ENCODE assay signal across 24 cellular contexts in genomic region chr7:95592570-95592969, GRCh38. TPM values are rescaled to one million over a fixed set of nuclear protein-coding genes. Genes with fewer than 3 reads are reported as not detected.
DNase-seq lines count a peak whose midpoint lies in the region; ATAC-seq and TF ChIP-seq lines count a peak whose summit lies in the region.
"Had no signal": no experiment of that assay in that cellular context is flagged by ENCODE, and none has a peak within 500 bp of the region (broad histone marks: within the 10 kb centered on the region; RNA-seq: fewer than 3 reads in every experiment).

No MANE protein-coding gene starts in this region.

- DNase-seq in Peyer's patch = no peak
- DNase-seq in coronary artery (ENCODE audit: low spot score) = no peak
- no peak for DNase-seq in activated naive CD4-positive, alpha-beta T cell treated with anti-CD3 and anti-CD28 coated beads, Interleukin-2, amount 10 ng/mL, durations not matched to agents 7 days and 5 days
- DNase-seq in HUDEP-2 (lab: John Stamatoyannopoulos, UW; ENCODE audit: unreplicated experiment in 76 of 76) = no peak
- DNase-seq in nephron progenitor cell = no peak
- DNase-seq: ACHN; activated CD4-positive, alpha-beta T cell treated with anti-CD3 and anti-CD28 coated beads, Interleukin-2, amount 10 ng/mL, durations not matched to agents 24 days and 14 days; activated T-cell treated with anti-CD3 and anti-CD28 coated beads, Interleukin-2, amount 50 U/mL, for 72 hours; COR-L47; DMS79; effector memory CD4-positive, alpha-beta T cell; foreskin melanocyte; GOT3; islet precursor cell; NCI-H2029 treated with DMSO at 0.1 percent for 48 hours; NCI-H2227 treated with DMSO at 0.1 percent for 48 hours; stimulated activated CD4-positive, alpha-beta T cell treated with anti-CD3 and anti-CD28 coated beads, Interleukin-15, amount 100 ng/mL, for 24 hours had no signal

- no peaks in the 10 kb centered on the region for H3K36me3 Mint-ChIP-seq in activated naive CD4-positive, alpha-beta T cell treated with anti-CD3 and anti-CD28 coated beads, Interleukin-2, amount 10 ng/mL, durations not matched to agents 7 days and 5 days
- no peaks in the 10 kb centered on the region for H3K36me3 Mint-ChIP-seq in nephron progenitor cell (ENCODE audit: low read depth)
- H3K36me3 Mint-ChIP-seq: activated naive CD8-positive, alpha-beta T cell had no signal

- CTCF ChIA-PET in activated naive CD4-positive, alpha-beta T cell treated with anti-CD3 and anti-CD28 coated beads, Interleukin-2, amount 10 ng/mL, durations not matched to agents 7 days and 5 days (lab: Charles Lee) = no interaction called here

- peaks cover 0 to 6% (median 0%) of the 10 kb centered on the region in 4 donors for H3K4me1 ChIP-seq in Peyer's patch
- H3K4me1 ChIP-seq in muscle layer of duodenum (ENCODE audit: control insufficient read depth in 1 of 2, insufficient read depth in 2 of 2, low read length in 2 of 2) = peaks cover 11 to 45% of the 10 kb centered on the region in 2 donors
- peaks cover 10 to 71% (median 66%) of the 10 kb centered on the region in 5 donors for H3K4me1 ChIP-seq in subcutaneous abdominal adipose tissue (ENCODE audit: control insufficient read depth in 5 of 5, insufficient read depth in 5 of 5, low read length in 5 of 5)

- no peak for TF ChIP-seq POLR2A in Peyer's patch (IDR thresholded peaks at IDR 0.05)

- H3K27ac ChIP-seq in Peyer's patch (peak overlapping the region in 3 of 4 donors; percentile 38 to 91 (median 75)), coronary artery (peak overlapping the region; percentile 81 to 90), muscle layer of duodenum (ENCODE audit: low read length) (peak overlapping the region; percentile 94), subcutaneous abdominal adipose tissue (ENCODE audit: low read depth, low read length) (peak overlapping the region; percentile 98)

- TF ChIP-seq CTCF in Peyer's patch (IDR thresholded peaks at IDR 0.05) (no peak), coronary artery (IDR thresholded peaks at IDR 0.05) (no peak), nephron progenitor cell (IDR thresholded peaks at IDR 0.05) (no peak)

- H3K9me3 Mint-ChIP-seq in activated naive CD4-positive, alpha-beta T cell treated with anti-CD3 and anti-CD28 coated beads, Interleukin-2, amount 10 ng/mL, durations not matched to agents 7 days and 5 days = no peaks in the 10 kb centered on the region
- H3K9me3 Mint-ChIP-seq in nephron progenitor cell = no peaks in the 10 kb centered on the region
- H3K9me3 Mint-ChIP-seq: activated CD4-positive, alpha-beta T cell treated with anti-CD3 and anti-CD28 coated beads, Interleukin-2, amount 10 ng/mL, durations not matched to agents 24 days and 14 days; activated T-cell treated with anti-CD3 and anti-CD28 coated beads, Interleukin-2, amount 50 U/mL, for 72 hours; memory B cell; stimulated activated naive CD8-positive, alpha-beta T cell treated with anti-CD3 and anti-CD28 coated beads, Interleukin-15, Interleukin-2, amounts not matched to agents 100 ng/mL and 50 ng/mL, for 24 hours; T-helper 1 cell treated with Interleukin-12 subunit alpha and Interleukin-12 subunit beta and Interleukin-4 antibody, amounts not matched to agents 30 μg/mL and 1 μg/mL, for 36 hours had no signal

- peak overlapping the region in 4 of 5 donors; percentile 63 to 99 (median 90) for H3K9ac ChIP-seq in subcutaneous abdominal adipose tissue (ENCODE audit: low read length in 5 of 5)

- H3K4me3 Mint-ChIP-seq in activated naive CD4-positive, alpha-beta T cell treated with anti-CD3 and anti-CD28 coated beads, Interleukin-2, amount 10 ng/mL, durations not matched to agents 7 days and 5 days = no peak overlapping the region
- no peak overlapping the region for H3K4me3 Mint-ChIP-seq in nephron progenitor cell
- H3K4me3 Mint-ChIP-seq: activated CD4-positive, alpha-beta T cell treated with anti-CD3 and anti-CD28 coated beads, Interleukin-2, amount 10 ng/mL, durations not matched to agents 24 days and 14 days; activated naive CD8-positive, alpha-beta T cell; activated T-cell treated with anti-CD3 and anti-CD28 coated beads, Interleukin-2, amount 50 U/mL, for 72 hours; memory B cell; stimulated activated naive CD8-positive, alpha-beta T cell treated with anti-CD3 and anti-CD28 coated beads, Interleukin-15, Interleukin-2, amounts not matched to agents 100 ng/mL and 50 ng/mL, for 24 hours; T-helper 1 cell treated with Interleukin-12 subunit alpha and Interleukin-12 subunit beta and Interleukin-4 antibody, amounts not matched to agents 30 μg/mL and 1 μg/mL, for 36 hours had no signal

- H3K27ac Mint-ChIP-seq in activated naive CD4-positive, alpha-beta T cell treated with anti-CD3 and anti-CD28 coated beads, Interleukin-2, amount 10 ng/mL, durations not matched to agents 7 days and 5 days = no peak overlapping the region
- no peak overlapping the region for H3K27ac Mint-ChIP-seq in nephron progenitor cell
- H3K27ac Mint-ChIP-seq: activated CD4-positive, alpha-beta T cell treated with anti-CD3 and anti-CD28 coated beads, Interleukin-2, amount 10 ng/mL, durations not matched to agents 24 days and 14 days; activated naive CD8-positive, alpha-beta T cell; activated T-cell treated with anti-CD3 and anti-CD28 coated beads, Interleukin-2, amount 50 U/mL, for 72 hours; memory B cell; stimulated activated naive CD8-positive, alpha-beta T cell treated with anti-CD3 and anti-CD28 coated beads, Interleukin-15, Interleukin-2, amounts not matched to agents 100 ng/mL and 50 ng/mL, for 24 hours; T-helper 1 cell treated with Interleukin-12 subunit alpha and Interleukin-12 subunit beta and Interleukin-4 antibody, amounts not matched to agents 30 μg/mL and 1 μg/mL, for 36 hours had no signal

- no peak for ATAC-seq in GM18909 (IDR thresholded peaks at IDR 0.05; ENCODE audit: poor library complexity, unreplicated experiment)
- ATAC-seq: activated T-cell treated with anti-CD3 and anti-CD28 coated beads, Interleukin-2, amount 50 U/mL, for 72 hours had no signal

- H3K4me3 ChIP-seq in Peyer's patch (peak overlapping the region in 3 of 4 donors; percentile 58 to 73 (median 63)), coronary artery (peak overlapping the region; percentile 98), muscle layer of duodenum (ENCODE audit: low read depth in 1 of 2, low read length in 2 of 2) (peak overlapping the region; percentile 95 to 99), subcutaneous abdominal adipose tissue (ENCODE audit: low read depth in 1 of 5, low read length in 5 of 5) (peak overlapping the region; percentile 89 to 100 (median 100))

- H3K4me1 Mint-ChIP-seq in activated naive CD4-positive, alpha-beta T cell treated with anti-CD3 and anti-CD28 coated beads, Interleukin-2, amount 10 ng/mL, durations not matched to agents 7 days and 5 days = no peaks in the 10 kb centered on the region
- H3K4me1 Mint-ChIP-seq in nephron progenitor cell = peaks cover 25% of the 10 kb centered on the region
- H3K4me1 Mint-ChIP-seq: activated CD4-positive, alpha-beta T cell treated with anti-CD3 and anti-CD28 coated beads, Interleukin-2, amount 10 ng/mL, durations not matched to agents 24 days and 14 days had no signal

- no peaks in the 10 kb centered on the region for H3K27me3 ChIP-seq in Peyer's patch
- H3K27me3 ChIP-seq in muscle layer of duodenum (ENCODE audit: low read depth, low read length) = no peaks in the 10 kb centered on the region
- no peaks in the 10 kb centered on the region for H3K27me3 ChIP-seq in subcutaneous abdominal adipose tissue (ENCODE audit: control insufficient read depth in 5 of 5, insufficient read depth in 4 of 5, low read length in 5 of 5)

- H3K9me3 ChIP-seq in Peyer's patch (no peaks in the 10 kb centered on the region), muscle layer of duodenum (ENCODE audit: control insufficient read depth in 1 of 2, low read length in 2 of 2) (no peaks in the 10 kb centered on the region), subcutaneous abdominal adipose tissue (ENCODE audit: control insufficient read depth in 5 of 5, low read length in 5 of 5) (no peaks in the 10 kb centered on the region)

- peaks cover 22% of the 10 kb centered on the region for H3K27me3 Mint-ChIP-seq in activated naive CD4-positive, alpha-beta T cell treated with anti-CD3 and anti-CD28 coated beads, Interleukin-2, amount 10 ng/mL, durations not matched to agents 7 days and 5 days
- H3K27me3 Mint-ChIP-seq in nephron progenitor cell (ENCODE audit: low read depth, poor library complexity) = peaks cover 55% of the 10 kb centered on the region
- H3K27me3 Mint-ChIP-seq: memory B cell had no signal

- H3K36me3 ChIP-seq in Peyer's patch = peaks cover 0 to 68% (median 4%) of the 10 kb centered on the region in 3 donors
- peaks cover 43 to 58% of the 10 kb centered on the region in 2 donors for H3K36me3 ChIP-seq in muscle layer of duodenum (ENCODE audit: control insufficient read depth in 1 of 2, insufficient read depth in 2 of 2, low read length in 2 of 2)
- peaks cover 62 to 70% (median 63%) of the 10 kb centered on the region in 5 donors for H3K36me3 ChIP-seq in subcutaneous abdominal adipose tissue (ENCODE audit: control insufficient read depth in 5 of 5, insufficient read depth in 5 of 5, low read length in 5 of 5)

RNA-seq across cellular contexts. Expression of gene PDK4, which starts 3.7 kb away (rescaled TPM):
- 100 to 1,000 TPM; 130 to 664 (median 240) TPM for total RNA-seq in Peyer's patch
- total RNA-seq: activated CD4-positive, alpha-beta T cell treated with anti-CD3 and anti-CD28 coated beads, Interleukin-2, amount 10 ng/mL, durations not matched to agents 24 days and 14 days; activated T-cell treated with anti-CD3 and anti-CD28 coated beads, Interleukin-2, amount 50 U/mL, for 72 hours had no signal
